1 cellular context compared by ENCODE assay signal in the genomic region with DNA sequence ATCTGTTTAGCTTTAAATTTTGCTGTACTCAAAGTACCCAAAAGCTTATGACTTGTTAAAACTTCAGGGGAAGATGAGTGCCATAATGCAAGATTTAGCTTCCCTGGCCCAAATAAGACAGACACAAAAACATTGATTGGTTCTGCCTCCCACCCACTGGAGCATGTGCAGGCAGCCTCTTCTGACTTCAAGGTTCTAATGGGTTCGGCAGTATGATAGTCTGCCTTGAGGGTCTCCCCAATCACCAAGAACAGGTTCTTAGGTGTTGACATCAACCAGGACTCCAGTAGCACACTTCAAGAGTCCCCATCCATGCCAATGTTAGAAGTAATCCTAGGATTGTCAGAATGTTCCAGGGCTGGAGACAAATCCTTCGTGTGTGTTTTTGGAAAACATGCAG.
TF ChIP-seq lines count a peak whose summit lies in the region.

No MANE protein-coding gene starts in this region.

TF ChIP-seq in H1, 55 proteins besides CTCF, POLR2A, EP300 and RAD21:
- TF ChIP-seq TAF7 (optimal IDR thresholded peaks at IDR 0.05; ENCODE audit: borderline replicate concordance, low read depth, low read length) = peak; percentile 24
- peak; percentile 87 for TF ChIP-seq POLR2AphosphoS5 (IDR thresholded peaks at IDR 0.05; ENCODE audit: low read depth, low read length)
- no peak for TF ChIP-seq CTBP2 (IDR thresholded peaks at IDR 0.05; ENCODE audit: borderline replicate concordance, insufficient read depth, insufficient read length, low read length)
- no peak for TF ChIP-seq TBP (IDR thresholded peaks at IDR 0.05; ENCODE audit: low read depth, low read length)
